Comparison of ENCODE assay signal across 1 cellular context in genomic region chr7:137906636-137907035, GRCh38. TPM values are rescaled to one million over a fixed set of nuclear protein-coding genes. Genes with fewer than 3 reads are reported as not detected.
"Had no signal": no experiment of that assay in that cellular context is flagged by ENCODE, and none has a peak within 500 bp of the region (broad histone marks: within the 10 kb centered on the region; RNA-seq: fewer than 3 reads in every experiment).

No MANE protein-coding gene starts in this region.

RNA-seq across cellular contexts. Expression of gene DGKI, which starts 59.9 kb away (rescaled TPM):
- total RNA-seq: PC-3 had no signal
